1 cellular context compared by ENCODE assay signal in the genomic region with DNA sequence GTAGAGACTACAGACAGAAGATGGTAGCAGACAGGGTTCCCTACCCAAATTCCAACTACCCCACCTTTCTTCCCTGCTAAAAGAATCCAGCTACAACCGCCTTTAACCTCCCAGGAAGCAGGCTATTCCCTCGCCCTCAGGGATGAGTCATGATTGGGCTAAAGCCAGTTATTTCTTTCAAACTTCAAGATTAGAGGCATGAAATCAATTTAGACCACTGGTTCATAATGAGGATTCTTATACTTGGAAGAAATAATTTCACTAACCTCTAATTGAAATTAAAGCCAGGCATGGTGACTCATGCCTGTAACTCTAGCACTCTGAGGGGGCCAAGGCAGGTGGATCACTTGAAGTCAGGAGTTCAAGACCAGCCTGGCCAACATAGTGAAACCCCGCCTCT.
TF ChIP-seq lines count a peak whose summit lies in the region.

No MANE protein-coding gene starts in this region.

TF ChIP-seq in K562, 482 proteins besides CTCF, POLR2A, EP300 and RAD21 (continued from another document):
- TF ChIP-seq, protein P1, sequence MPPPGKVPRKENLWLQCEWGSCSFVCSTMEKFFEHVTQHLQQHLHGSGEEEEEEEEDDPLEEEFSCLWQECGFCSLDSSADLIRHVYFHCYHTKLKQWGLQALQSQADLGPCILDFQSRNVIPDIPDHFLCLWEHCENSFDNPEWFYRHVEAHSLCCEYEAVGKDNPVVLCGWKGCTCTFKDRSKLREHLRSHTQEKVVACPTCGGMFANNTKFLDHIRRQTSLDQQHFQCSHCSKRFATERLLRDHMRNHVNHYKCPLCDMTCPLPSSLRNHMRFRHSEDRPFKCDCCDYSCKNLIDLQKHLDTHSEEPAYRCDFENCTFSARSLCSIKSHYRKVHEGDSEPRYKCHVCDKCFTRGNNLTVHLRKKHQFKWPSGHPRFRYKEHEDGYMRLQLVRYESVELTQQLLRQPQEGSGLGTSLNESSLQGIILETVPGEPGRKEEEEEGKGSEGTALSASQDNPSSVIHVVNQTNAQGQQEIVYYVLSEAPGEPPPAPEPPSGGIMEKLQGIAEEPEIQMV (tag; conservative IDR thresholded peaks at IDR 0.05; ENCODE audit: low read depth): no peak
- TF ChIP-seq HDAC6 (IDR thresholded peaks at IDR 0.05; ENCODE audit: low read depth, low read length) (no peak), ZNF77 (CRISPR knock-in tag; IDR thresholded peaks at IDR 0.05) (no peak), NFIC (IDR thresholded peaks at IDR 0.05) (0 out of 2 replicates have a peak, but pooled peaks have one; percentile 18), ETV6 (IDR thresholded peaks at IDR 0.05; ENCODE audit: borderline replicate concordance in 1 of 2, low read depth in 2 of 2, low read length in 1 of 2) (no peak), ETV6 (CRISPR knock-in tag; IDR thresholded peaks at IDR 0.05; ENCODE audit: borderline replicate concordance) (no peak), GABPB2 (CRISPR knock-in tag; conservative IDR thresholded peaks at IDR 0.05) (no peak), GABPB1 (CRISPR knock-in tag; IDR thresholded peaks at IDR 0.05) (no peak), LARP7 (IDR thresholded peaks at IDR 0.05) (no peak), ZNF121 (CRISPR knock-in tag; conservative IDR thresholded peaks at IDR 0.05) (no peak), ZBTB17 (CRISPR knock-in tag; IDR thresholded peaks at IDR 0.05) (no peak), JUND (IDR thresholded peaks at IDR 0.05; ENCODE audit: borderline replicate concordance, low read depth, low read length) (peak; percentile 28; the same call in 1 of the 2 replicates), JUND (tag; IDR thresholded peaks at IDR 0.05; ENCODE audit: borderline replicate concordance, low read depth, low read length) (0 out of 3 replicates have a peak, but pooled peaks have one; percentile 30)
- TF ChIP-seq, protein P2, sequence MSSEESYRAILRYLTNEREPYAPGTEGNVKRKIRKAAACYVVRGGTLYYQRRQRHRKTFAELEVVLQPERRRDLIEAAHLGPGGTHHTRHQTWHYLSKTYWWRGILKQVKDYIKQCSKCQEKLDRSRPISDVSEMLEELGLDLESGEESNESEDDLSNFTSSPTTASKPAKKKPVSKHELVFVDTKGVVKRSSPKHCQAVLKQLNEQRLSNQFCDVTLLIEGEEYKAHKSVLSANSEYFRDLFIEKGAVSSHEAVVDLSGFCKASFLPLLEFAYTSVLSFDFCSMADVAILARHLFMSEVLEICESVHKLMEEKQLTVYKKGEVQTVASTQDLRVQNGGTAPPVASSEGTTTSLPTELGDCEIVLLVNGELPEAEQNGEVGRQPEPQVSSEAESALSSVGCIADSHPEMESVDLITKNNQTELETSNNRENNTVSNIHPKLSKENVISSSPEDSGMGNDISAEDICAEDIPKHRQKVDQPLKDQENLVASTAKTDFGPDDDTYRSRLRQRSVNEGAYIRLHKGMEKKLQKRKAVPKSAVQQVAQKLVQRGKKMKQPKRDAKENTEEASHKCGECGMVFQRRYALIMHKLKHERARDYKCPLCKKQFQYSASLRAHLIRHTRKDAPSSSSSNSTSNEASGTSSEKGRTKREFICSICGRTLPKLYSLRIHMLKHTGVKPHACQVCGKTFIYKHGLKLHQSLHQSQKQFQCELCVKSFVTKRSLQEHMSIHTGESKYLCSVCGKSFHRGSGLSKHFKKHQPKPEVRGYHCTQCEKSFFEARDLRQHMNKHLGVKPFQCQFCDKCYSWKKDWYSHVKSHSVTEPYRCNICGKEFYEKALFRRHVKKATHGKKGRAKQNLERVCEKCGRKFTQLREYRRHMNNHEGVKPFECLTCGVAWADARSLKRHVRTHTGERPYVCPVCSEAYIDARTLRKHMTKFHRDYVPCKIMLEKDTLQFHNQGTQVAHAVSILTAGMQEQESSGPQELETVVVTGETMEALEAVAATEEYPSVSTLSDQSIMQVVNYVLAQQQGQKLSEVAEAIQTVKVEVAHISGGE (CRISPR knock-in tag; IDR thresholded peaks at IDR 0.05): no peak
- TF ChIP-seq, protein P3, sequence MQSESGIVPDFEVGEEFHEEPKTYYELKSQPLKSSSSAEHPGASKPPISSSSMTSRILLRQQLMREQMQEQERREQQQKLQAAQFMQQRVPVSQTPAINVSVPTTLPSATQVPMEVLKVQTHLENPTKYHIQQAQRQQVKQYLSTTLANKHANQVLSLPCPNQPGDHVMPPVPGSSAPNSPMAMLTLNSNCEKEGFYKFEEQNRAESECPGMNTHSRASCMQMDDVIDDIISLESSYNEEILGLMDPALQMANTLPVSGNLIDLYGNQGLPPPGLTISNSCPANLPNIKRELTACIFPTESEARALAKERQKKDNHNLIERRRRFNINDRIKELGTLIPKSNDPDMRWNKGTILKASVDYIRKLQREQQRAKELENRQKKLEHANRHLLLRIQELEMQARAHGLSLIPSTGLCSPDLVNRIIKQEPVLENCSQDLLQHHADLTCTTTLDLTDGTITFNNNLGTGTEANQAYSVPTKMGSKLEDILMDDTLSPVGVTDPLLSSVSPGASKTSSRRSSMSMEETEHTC (IDR thresholded peaks at IDR 0.05): no peak
TF ChIP-seq in K562: peak in this region for 4.
